Comparison of ENCODE assay signal across 8 cellular contexts in genomic region chr6:11224966-11225463, GRCh38. TPM values are rescaled to one million over a fixed set of nuclear protein-coding genes. Genes with fewer than 3 reads are reported as not detected.
DNase-seq lines count a peak whose midpoint lies in the region; ATAC-seq and TF ChIP-seq lines count a peak whose summit lies in the region.

No MANE protein-coding gene starts in this region.

- H3K4me1 ChIP-seq in right atrium auricular region (peaks cover 0 to 44% of the 10 kb centered on the region in 2 donors), mucosa of rectum (ENCODE audit: control insufficient read depth in 2 of 2, insufficient read depth in 2 of 2, low read length in 2 of 2) (peaks cover 19 to 27% of the 10 kb centered on the region in 2 donors), uterus (peaks cover 0 to 5% of the 10 kb centered on the region in 2 donors), mesendoderm (ENCODE audit: control insufficient read depth, low read depth, low read length) (peaks cover 2% of the 10 kb centered on the region)

- H3K9me3 Mint-ChIP-seq in activated naive CD4-positive, alpha-beta T cell treated with anti-CD3 and anti-CD28 coated beads, Interleukin-2, amount 50 U/mL, for 72 hours = no peaks in the 10 kb centered on the region

- H4K5ac ChIP-seq in mesendoderm (ENCODE audit: low read length) = no peak overlapping the region

- H3K79me1 ChIP-seq in mesendoderm (ENCODE audit: low read length) = peaks cover 5% of the 10 kb centered on the region

- no peak for TF ChIP-seq POLR2A in uterus (IDR thresholded peaks at IDR 0.05)

- intact Hi-C loops in left ventricle myocardium superior (cut with micrococcal nuclease) = loop anchor here (10.0 kb wide), 1 partner anchor 140 kb away; no protein-coding TSS in a partner anchor
- intact Hi-C loops in uterus (cut with DNase I; ENCODE audit: low total_unique reads) = no loop called here

- no peak overlapping the region for H2BK120ac ChIP-seq in mesendoderm (ENCODE audit: low read depth, low read length)

- DNase-seq in right atrium auricular region (ENCODE audit: low spot score) (no peak), left ventricle myocardium superior (no peak), uterus (no peak), mesendoderm (no peak)
- DNase-seq in activated naive CD4-positive, alpha-beta T cell treated with anti-CD3 and anti-CD28 coated beads, Interleukin-2, amount 50 U/mL, for 72 hours (ENCODE audit: low spot score in 2 of 2) = no peak
- no peak for DNase-seq in stimulated activated CD4-positive, alpha-beta T cell treated with anti-CD3 and anti-CD28 coated beads, Interleukin-12 subunit alpha, Interleukin-12 subunit beta, amount 100 ng/mL, for 4 hours
- DNase-seq in stimulated activated CD4-positive, alpha-beta T cell treated with anti-CD3 and anti-CD28 coated beads, Interleukin-4, amount 100 ng/mL, for 1 hour = no peak

- no peak overlapping the region for H2AK5ac ChIP-seq in mesendoderm (ENCODE audit: low read length)

- H3K36me3 Mint-ChIP-seq in activated naive CD4-positive, alpha-beta T cell treated with anti-CD3 and anti-CD28 coated beads, Interleukin-2, amount 50 U/mL, for 72 hours = peaks cover 4 to 29% of the 10 kb centered on the region in 2 donors

- H3K9me3 ChIP-seq in right atrium auricular region (no peaks in the 10 kb centered on the region), mucosa of rectum (ENCODE audit: control insufficient read depth in 2 of 2, low read length in 2 of 2) (no peaks in the 10 kb centered on the region), uterus (no peaks in the 10 kb centered on the region)

- H3K18ac ChIP-seq in mesendoderm (ENCODE audit: low read length) = no peak overlapping the region

- no peak overlapping the region for H2BK15ac ChIP-seq in mesendoderm (replicated peaks; ENCODE audit: low read depth)

- peaks cover 13% of the 10 kb centered on the region for H3K36me3 ChIP-seq in right atrium auricular region
- peaks cover 0 to 5% of the 10 kb centered on the region in 2 donors for H3K36me3 ChIP-seq in mucosa of rectum (ENCODE audit: control insufficient read depth in 2 of 2, insufficient read depth in 2 of 2, low read length in 2 of 2)
- H3K36me3 ChIP-seq in uterus = no peaks in the 10 kb centered on the region
- H3K36me3 ChIP-seq in mesendoderm (ENCODE audit: control insufficient read depth, insufficient read depth, low read length) = no peaks in the 10 kb centered on the region

- H3K27ac ChIP-seq in right atrium auricular region = peak overlapping the region; percentile 91 to 92
- H3K27ac ChIP-seq in mucosa of rectum (ENCODE audit: low read depth in 2 of 2, low read length in 2 of 2) = peak overlapping the region; percentile 11 to 61
- peak overlapping the region; percentile 73 to 94 for H3K27ac ChIP-seq in uterus
- H3K27ac ChIP-seq in mesendoderm (ENCODE audit: low read depth, low read length) = no peak overlapping the region

- H3K27me3 ChIP-seq in right atrium auricular region (no peaks in the 10 kb centered on the region), mucosa of rectum (ENCODE audit: control insufficient read depth in 2 of 2, insufficient read depth in 2 of 2, low read length in 2 of 2) (no peaks in the 10 kb centered on the region), uterus (no peaks in the 10 kb centered on the region), mesendoderm (ENCODE audit: insufficient read depth, low read length, poor library complexity) (no peaks in the 10 kb centered on the region)

- H3K27ac Mint-ChIP-seq in activated naive CD4-positive, alpha-beta T cell treated with anti-CD3 and anti-CD28 coated beads, Interleukin-2, amount 50 U/mL, for 72 hours = peak overlapping the region; percentile 65 to 84

- no peak overlapping the region for H3K9ac ChIP-seq in mucosa of rectum (ENCODE audit: low read depth in 1 of 2, low read length in 2 of 2)
- H3K9ac ChIP-seq in mesendoderm (ENCODE audit: low read length) = no peak overlapping the region

- no peak overlapping the region for H4K8ac ChIP-seq in mesendoderm (ENCODE audit: low read depth, low read length)

- TF ChIP-seq CTCF in right atrium auricular region (IDR thresholded peaks at IDR 0.05) (no peak), uterus (IDR thresholded peaks at IDR 0.05) (no peak)

- H3K23ac ChIP-seq in mesendoderm (ENCODE audit: low read length) = no peak overlapping the region

- no CpG with 5 or more reads among the region's 4 CpGs for WGBS in mesendoderm (ENCODE audit: extremely low coverage, insufficient coverage, low lambda C conversion rate)

- H3K4me2 ChIP-seq in mesendoderm (ENCODE audit: low read length) = no peak overlapping the region

- H3K4me3 ChIP-seq in right atrium auricular region (peak overlapping the region in 1 of 2 donors; percentile 12), mucosa of rectum (ENCODE audit: low read length in 2 of 2) (no peak overlapping the region), uterus (no peak overlapping the region), mesendoderm (ENCODE audit: low read length) (no peak overlapping the region)

- no peak overlapping the region for H2BK5ac ChIP-seq in mesendoderm (ENCODE audit: low read length)

- no peak overlapping the region for H3K56ac ChIP-seq in mesendoderm (ENCODE audit: low read length)

- peaks cover 4% of the 10 kb centered on the region for H3K79me2 ChIP-seq in mesendoderm (ENCODE audit: control insufficient read depth, insufficient read depth, low read length)

- no peak for ATAC-seq in left ventricle myocardium superior
- ATAC-seq in activated naive CD4-positive, alpha-beta T cell treated with anti-CD3 and anti-CD28 coated beads, Interleukin-2, amount 50 U/mL, for 72 hours = no peak

- no peak overlapping the region for H3K4ac ChIP-seq in mesendoderm (ENCODE audit: low read depth, low read length)

RNA-seq across cellular contexts. Expression of gene NEDD9, which starts 7.5 kb away (rescaled TPM):
- total RNA-seq in right atrium auricular region (10 to 100 TPM; 47.3 to 56.2 TPM), left ventricle myocardium superior (31.1 TPM), uterus (10 to 100 TPM; 36.2 to 99.1 (median 70.2) TPM)
- 10 to 100 TPM; 11.0 to 24.4 TPM for total RNA-seq in activated naive CD4-positive, alpha-beta T cell treated with anti-CD3 and anti-CD28 coated beads, Interleukin-2, amount 50 U/mL, for 72 hours
- 9.6 TPM for polyA plus RNA-seq in mesendoderm (2013, experiment 1 of 2)
- 9.5 TPM for polyA plus RNA-seq in mesendoderm (2013, experiment 2 of 2)
